In genomic region chr7:95772771-95773581, GRCh38 we compare ENCODE assay signal across 8 cellular contexts. TPM values are rescaled to one million over a fixed set of nuclear protein-coding genes. Genes with fewer than 3 reads are reported as not detected.
DNase-seq lines count a peak whose midpoint lies in the region; ATAC-seq and TF ChIP-seq lines count a peak whose summit lies in the region.

No MANE protein-coding gene starts in this region.

- peak overlapping the region; percentile 80 for H3K9ac ChIP-seq in adipocyte (ENCODE audit: low read length)

- ATAC-seq in HG02938 (IDR thresholded peaks at IDR 0.05; ENCODE audit: unreplicated experiment) (peak; percentile 13), GM21737 (IDR thresholded peaks at IDR 0.05; ENCODE audit: unreplicated experiment) (no peak), GM18520 (IDR thresholded peaks at IDR 0.05; ENCODE audit: unreplicated experiment) (no peak)

- H3K4me3 ChIP-seq in adipocyte (ENCODE audit: low read length) (peak overlapping the region; percentile 85), hepatocyte (peak overlapping the region; percentile 89), retinal pigment epithelial cell (ENCODE audit: low read length) (peak overlapping the region; percentile 72)
- H3K4me3 ChIP-seq in CD4-positive, alpha-beta memory T cell (ENCODE audit: low read length in 2 of 2): no peak overlapping the region

- POLR2A ChIA-PET in CD4-positive, alpha-beta memory T cell (lab: Charles Lee; ENCODE audit: partially characterized antibody): no interaction called here

- WGBS in hepatocyte (ENCODE audit: low lambda C conversion rate, missing lambda C conversion rate): 7% methylated on average over 28 of the region's 45 CpGs

- CTCF ChIA-PET in CD4-positive, alpha-beta memory T cell (lab: Charles Lee; ENCODE audit: partially characterized antibody): no interaction called here

- DNase-seq in AG20443 (ENCODE audit: low spot score) (peak; percentile 20), adipocyte (ENCODE audit: low read depth) (no peak), hepatocyte (ENCODE audit: low spot score) (peak; percentile 32), retinal pigment epithelial cell (ENCODE audit: low read depth) (peak; percentile 89)
- DNase-seq in CD4-positive, alpha-beta memory T cell: no peak

- intact Hi-C loops in CD4-positive, alpha-beta memory T cell (cut with micrococcal nuclease): no loop called here

- no peak overlapping the region for H3K27ac Mint-ChIP-seq in CD4-positive, alpha-beta memory T cell

- H3K4me2 ChIP-seq in hepatocyte: peak overlapping the region; percentile 99

- H2AFZ ChIP-seq in hepatocyte: peak overlapping the region; percentile 82

- no peak overlapping the region for H3K27ac ChIP-seq in hepatocyte
- H3K27ac ChIP-seq in CD4-positive, alpha-beta memory T cell (ENCODE audit: low read depth, low read length): no peak overlapping the region

- no peaks in the 10 kb centered on the region for H3K79me2 ChIP-seq in hepatocyte

- peaks cover 0 to 7% (median 0%) of the 10 kb centered on the region in 8 donors for H3K9me3 Mint-ChIP-seq in CD4-positive, alpha-beta memory T cell

- H3K27me3 Mint-ChIP-seq in CD4-positive, alpha-beta memory T cell: peaks cover 19% of the 10 kb centered on the region in 2 donors

- no peaks in the 10 kb centered on the region for H4K20me1 ChIP-seq in hepatocyte (ENCODE audit: insufficient read depth, poor library complexity, severe bottlenecking)

- peaks cover 13% of the 10 kb centered on the region for H3K4me1 ChIP-seq in adipocyte (ENCODE audit: control insufficient read depth, insufficient read depth, low read length)
- H3K4me1 ChIP-seq in hepatocyte (ENCODE audit: insufficient read depth): peaks cover 5% of the 10 kb centered on the region
- no peaks in the 10 kb centered on the region for H3K4me1 ChIP-seq in CD4-positive, alpha-beta memory T cell (ENCODE audit: insufficient read depth, low read length)

- peaks cover 0 to 5% (median 3%) of the 10 kb centered on the region in 4 donors for H3K4me1 Mint-ChIP-seq in CD4-positive, alpha-beta memory T cell

- H3K9me2 ChIP-seq in hepatocyte (replicated peaks; ENCODE audit: insufficient read depth): no peaks in the 10 kb centered on the region

- TF ChIP-seq CTCF in hepatocyte (IDR thresholded peaks at IDR 0.05; ENCODE audit: poor library complexity) (no peak), retinal pigment epithelial cell (conservative IDR thresholded peaks at IDR 0.05; ENCODE audit: low read depth, low read length) (no peak)

- no peaks in the 10 kb centered on the region for H3K36me3 Mint-ChIP-seq in CD4-positive, alpha-beta memory T cell

- no peaks in the 10 kb centered on the region for H3K36me3 ChIP-seq in adipocyte (ENCODE audit: control insufficient read depth, insufficient read depth, low read length, severe bottlenecking)
- no peaks in the 10 kb centered on the region for H3K36me3 ChIP-seq in hepatocyte (replicated peaks; ENCODE audit: insufficient read depth, low read depth)
- H3K36me3 ChIP-seq in CD4-positive, alpha-beta memory T cell (ENCODE audit: insufficient read depth, low read length): no peaks in the 10 kb centered on the region

- H3K9me3 ChIP-seq in adipocyte (ENCODE audit: control insufficient read depth, low read length) (no peaks in the 10 kb centered on the region), hepatocyte (ENCODE audit: low read depth) (no peaks in the 10 kb centered on the region)
- no peaks in the 10 kb centered on the region for H3K9me3 ChIP-seq in CD4-positive, alpha-beta memory T cell (ENCODE audit: control insufficient read depth in 1 of 2, low read length in 2 of 2)

- H3K27me3 ChIP-seq in adipocyte (replicated peaks; ENCODE audit: control insufficient read depth, insufficient read depth, low read length) (no peaks in the 10 kb centered on the region), hepatocyte (peaks cover 17% of the 10 kb centered on the region)
- H3K27me3 ChIP-seq in CD4-positive, alpha-beta memory T cell (ENCODE audit: insufficient read depth, low read length): no peaks in the 10 kb centered on the region

- peak overlapping the region in 2 of 8 donors; percentile 5 to 39 for H3K4me3 Mint-ChIP-seq in CD4-positive, alpha-beta memory T cell

RNA-seq across cellular contexts. Expression of gene DYNC1I1, which starts 0.6 kb away (rescaled TPM):
- total RNA-seq in hepatocyte: 2.5 and 4.6 TPM in 2 replicates
- 3.7 and 5.6 TPM in 2 replicates for polyA plus RNA-seq in hepatocyte
- total RNA-seq in CD4-positive, alpha-beta memory T cell: not detected
- polyA plus RNA-seq in CD4-positive, alpha-beta memory T cell: under 1 TPM in 1 of 2 donors, not detected in 1; 0.33 TPM

Comparison
In these comparisons a context has a peak if more than half of its experiments do, and no peak if none do; other contexts are left out.
1. DNase-seq: peak in AG20443 (single experiment), hepatocyte (single experiment) and retinal pigment epithelial cell (single experiment); none in adipocyte (single experiment) and CD4-positive, alpha-beta memory T cell (0 of 5).
2. H3K4me3 ChIP-seq: peak in adipocyte (single experiment), hepatocyte (single experiment) and retinal pigment epithelial cell (single experiment); none in CD4-positive, alpha-beta memory T cell (0 of 2).